ENCODE assay signal across 8 cellular contexts in the genomic region with DNA sequence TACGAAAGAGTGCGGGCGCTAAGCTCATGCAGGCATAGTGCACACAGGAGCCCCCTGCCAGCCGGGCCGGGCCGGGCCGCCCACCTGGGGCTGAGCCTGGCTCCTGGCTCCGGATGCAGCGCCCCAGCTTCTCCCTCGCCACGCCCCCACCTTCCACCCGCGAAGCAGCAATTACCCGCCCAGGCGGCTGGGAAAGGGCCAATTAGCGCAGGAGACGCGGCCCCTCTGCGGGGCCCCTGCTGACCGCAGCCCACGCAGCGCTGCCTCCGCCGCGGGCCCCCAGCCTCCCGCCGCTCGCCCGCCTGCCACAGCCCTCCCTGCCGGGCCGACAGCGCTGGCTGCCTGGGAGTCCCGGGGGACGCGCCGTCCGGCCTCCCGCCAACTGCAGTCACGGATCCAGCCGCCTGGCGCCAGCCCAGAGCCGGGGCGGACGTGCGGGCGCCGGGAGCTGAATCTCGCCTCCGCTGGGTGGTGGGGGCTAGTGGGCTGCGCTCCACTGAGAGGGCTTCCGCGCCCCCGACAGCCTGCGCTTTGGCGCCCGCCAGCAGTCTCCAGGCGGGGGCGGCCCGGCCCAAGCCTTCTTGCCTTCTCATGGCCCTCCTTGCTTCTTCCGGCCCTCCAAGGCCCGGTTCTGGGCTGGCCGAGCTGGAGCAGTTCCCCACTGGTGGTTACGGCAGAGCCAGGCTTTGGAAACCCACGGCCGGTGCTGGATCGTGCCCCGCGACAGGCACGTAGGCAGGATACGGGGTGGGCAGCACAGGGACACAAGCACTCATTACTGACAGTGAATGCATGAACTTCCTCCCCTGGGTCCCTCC. TPM values are rescaled to one million over a fixed set of nuclear protein-coding genes. Genes with fewer than 3 reads are reported as not detected.
DNase-seq lines count a peak whose midpoint lies in the region; ATAC-seq and TF ChIP-seq lines count a peak whose summit lies in the region.

No MANE protein-coding gene starts in this region.

- peak; percentile 60 for TF ChIP-seq CTCF in type B pancreatic cell (conservative IDR thresholded peaks at IDR 0.05)

- peak overlapping the region; percentile 97 for H3K27ac Mint-ChIP-seq in activated naive CD8-positive, alpha-beta T cell treated with anti-CD3 and anti-CD28 coated beads, Interleukin-2, amount 10 ng/mL, durations not matched to agents 7 days and 5 days
- H3K27ac Mint-ChIP-seq in type B pancreatic cell = peak overlapping the region; percentile 77

- H3K9ac ChIP-seq in SK-N-MC (ENCODE audit: insufficient read length) = no peak overlapping the region

- peak; percentile 35 for ATAC-seq in HG02763 (IDR thresholded peaks at IDR 0.05; ENCODE audit: unreplicated experiment)
- peak; percentile 60 for ATAC-seq in activated naive CD8-positive, alpha-beta T cell treated with anti-CD3 and anti-CD28 coated beads, Interleukin-2, amount 10 ng/mL, durations not matched to agents 7 days and 5 days (ENCODE audit: low read depth)
- ATAC-seq in left cardiac atrium = peak; percentile 86 to 88
- no peak for ATAC-seq in HG03460 (IDR thresholded peaks at IDR 0.05; ENCODE audit: unreplicated experiment)

- DNase-seq in DMS79 treated with DMSO at 0.1 percent for 48 hours (lab: John Stamatoyannopoulos, UW) (peak; percentile 17), SK-N-MC (ENCODE audit: low read depth, low spot score) (no peak), left cardiac atrium (peak; percentile 84), pons (ENCODE audit: low spot score) (peak; percentile 25), type B pancreatic cell (ENCODE audit: extremely low spot score, unreplicated experiment) (peak; percentile 83)
- peak; percentile 90 for DNase-seq in activated naive CD8-positive, alpha-beta T cell treated with anti-CD3 and anti-CD28 coated beads, Interleukin-2, amount 10 ng/mL, durations not matched to agents 7 days and 5 days

- peaks cover 12% of the 10 kb centered on the region for H3K36me3 Mint-ChIP-seq in activated naive CD8-positive, alpha-beta T cell treated with anti-CD3 and anti-CD28 coated beads, Interleukin-2, amount 10 ng/mL, durations not matched to agents 7 days and 5 days
- no peaks in the 10 kb centered on the region for H3K36me3 Mint-ChIP-seq in type B pancreatic cell

- H3K4me3 ChIP-seq in SK-N-MC = peak overlapping the region; percentile 66

- peaks cover 50% of the 10 kb centered on the region for H3K4me1 Mint-ChIP-seq in activated naive CD8-positive, alpha-beta T cell treated with anti-CD3 and anti-CD28 coated beads, Interleukin-2, amount 10 ng/mL, durations not matched to agents 7 days and 5 days
- H3K4me1 Mint-ChIP-seq in type B pancreatic cell (ENCODE audit: unreplicated experiment) = peaks cover 22% of the 10 kb centered on the region

- intact Hi-C loops in left cardiac atrium (cut with DNase I) = no loop called here

- no peaks in the 10 kb centered on the region for H3K27me3 Mint-ChIP-seq in activated naive CD8-positive, alpha-beta T cell treated with anti-CD3 and anti-CD28 coated beads, Interleukin-2, amount 10 ng/mL, durations not matched to agents 7 days and 5 days
- peaks cover 19% of the 10 kb centered on the region for H3K27me3 Mint-ChIP-seq in type B pancreatic cell

- POLR2A ChIA-PET in activated naive CD8-positive, alpha-beta T cell treated with anti-CD3 and anti-CD28 coated beads, Interleukin-2, amount 10 ng/mL, durations not matched to agents 7 days and 5 days (lab: Charles Lee) = interaction anchor here (0.6 to 4.4 kb wide), 27 partner anchors 10 to 232 kb away, joined by 3 to 86 read pairs (median 5); a partner anchor contains a TSS

- no peaks in the 10 kb centered on the region for H3K36me3 ChIP-seq in SK-N-MC (ENCODE audit: insufficient read depth, low read length)

- no peaks in the 10 kb centered on the region for H3K9me3 Mint-ChIP-seq in activated naive CD8-positive, alpha-beta T cell treated with anti-CD3 and anti-CD28 coated beads, Interleukin-2, amount 10 ng/mL, durations not matched to agents 7 days and 5 days
- no peaks in the 10 kb centered on the region for H3K9me3 Mint-ChIP-seq in type B pancreatic cell

- no peaks in the 10 kb centered on the region for H3K9me3 ChIP-seq in SK-N-MC (ENCODE audit: low read depth, low read length)

- H3K4me3 Mint-ChIP-seq in activated naive CD8-positive, alpha-beta T cell treated with anti-CD3 and anti-CD28 coated beads, Interleukin-2, amount 10 ng/mL, durations not matched to agents 7 days and 5 days = peak overlapping the region; percentile 94
- H3K4me3 Mint-ChIP-seq in type B pancreatic cell = peak overlapping the region; percentile 78

- H3K27ac ChIP-seq in SK-N-MC = peak overlapping the region; percentile 67

RNA-seq across cellular contexts. Expression of a gene that starts 14.9 kb away (rescaled TPM):
- 100 to 1,000 TPM; 193 to 198 TPM for total RNA-seq in activated naive CD8-positive, alpha-beta T cell treated with anti-CD3 and anti-CD28 coated beads, Interleukin-2, amount 10 ng/mL, durations not matched to agents 7 days and 5 days
- total RNA-seq in left cardiac atrium (10 to 100 TPM; 29.2 to 34.6 TPM), type B pancreatic cell (ENCODE audit: low replicate concordance) (48.8 and 77.1 TPM in 2 replicates)

RNA-seq across cellular contexts. Expression of a gene that starts 25.6 kb away (rescaled TPM):
- 10 to 100 TPM; 16.2 to 17.5 TPM for total RNA-seq in activated naive CD8-positive, alpha-beta T cell treated with anti-CD3 and anti-CD28 coated beads, Interleukin-2, amount 10 ng/mL, durations not matched to agents 7 days and 5 days
- total RNA-seq in left cardiac atrium = 1 to 10 TPM; 5.2 to 8.5 TPM
- total RNA-seq in type B pancreatic cell (ENCODE audit: low replicate concordance) = 11.5 and 13.9 TPM in 2 replicates

RNA-seq across cellular contexts. Expression of a gene that starts 53.0 kb away (rescaled TPM):
- total RNA-seq in activated naive CD8-positive, alpha-beta T cell treated with anti-CD3 and anti-CD28 coated beads, Interleukin-2, amount 10 ng/mL, durations not matched to agents 7 days and 5 days = 1 to 10 TPM; 4.8 to 8.3 TPM
- total RNA-seq in left cardiac atrium (1 to 10 TPM in 1 of 2 donors, under 1 TPM in 1; 0.63 to 1.4 TPM), type B pancreatic cell (ENCODE audit: low replicate concordance) (0.48 and 1.1 TPM in 2 replicates)
